In the genomic region with DNA sequence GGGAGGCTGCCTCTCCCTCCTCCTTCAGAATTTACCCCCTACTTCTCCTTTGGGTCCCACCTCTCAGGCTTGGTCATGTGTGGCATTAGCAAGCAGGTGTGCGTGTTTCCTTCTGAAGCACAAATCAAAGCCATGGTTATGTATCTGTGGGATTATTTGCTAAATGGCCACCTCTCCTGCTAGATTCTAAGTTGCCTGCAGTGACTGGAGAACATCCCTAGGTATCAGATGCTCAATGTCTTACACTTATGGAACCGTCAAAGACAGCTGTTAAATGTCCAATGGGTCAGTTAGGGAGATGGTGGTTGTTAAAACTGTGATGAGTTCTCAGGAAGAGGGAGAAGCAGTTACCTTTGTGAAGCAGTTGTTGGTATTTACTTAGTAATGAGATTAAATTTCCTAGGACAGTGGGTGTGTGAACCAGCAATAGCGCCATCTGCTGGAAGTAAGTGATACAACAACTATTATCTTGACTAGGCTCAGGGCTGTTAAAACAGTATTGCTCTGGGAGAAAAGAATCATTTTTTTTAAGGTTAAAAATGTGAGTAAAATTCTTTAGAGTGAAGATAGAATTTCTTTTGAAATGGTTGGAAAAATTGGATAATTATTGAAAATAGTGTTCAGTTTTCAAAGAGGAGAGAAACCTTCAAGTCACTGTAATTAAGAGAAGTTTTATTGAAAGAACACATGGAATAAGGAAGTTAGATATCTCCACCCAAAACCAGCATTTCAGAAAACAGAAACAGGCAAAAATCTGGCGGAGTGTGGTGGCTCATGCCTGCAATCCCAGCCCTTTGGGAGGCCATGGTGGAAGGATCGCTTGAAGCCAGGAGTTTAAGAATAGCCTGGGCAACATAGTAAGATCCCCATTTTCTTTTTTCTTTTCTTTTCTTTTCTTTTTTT, we compare ENCODE assay signal across 8 cellular contexts.
DNase-seq lines count a peak whose midpoint lies in the region; ATAC-seq, FAIRE-seq and TF ChIP-seq lines count a peak whose summit lies in the region.

No MANE protein-coding gene starts in this region.

- TF ChIP-seq CTCF in KMS-11 (conservative IDR thresholded peaks at IDR 0.05; ENCODE audit: low read depth, low read length) (peak; percentile 92), PC-3 (conservative IDR thresholded peaks at IDR 0.05; ENCODE audit: low read depth, low read length) (peak; percentile 81), kidney (IDR thresholded peaks at IDR 0.05; ENCODE audit: borderline replicate concordance, extremely low read depth, insufficient read depth) (peak; percentile 87), thoracic aorta (IDR thresholded peaks at IDR 0.05) (peak; percentile 83)

- H3K4me3 Mint-ChIP-seq in activated T-cell treated with anti-CD3 and anti-CD28 coated beads, Interleukin-2, amount 50 U/mL, for 4 hours: no peak overlapping the region
- H3K4me3 Mint-ChIP-seq in activated T-cell treated with anti-CD3 and anti-CD28 coated beads, Interleukin-2, amount 50 U/mL, for 24 hours: no peak overlapping the region
- H3K4me3 Mint-ChIP-seq in central memory CD8-positive, alpha-beta T cell: no peak overlapping the region

- H3K27me3 ChIP-seq in KMS-11 (ENCODE audit: insufficient read depth, low read depth): no peaks in the 10 kb centered on the region
- H3K27me3 ChIP-seq in PC-3 (ENCODE audit: low read length): no peaks in the 10 kb centered on the region
- H3K27me3 ChIP-seq in thoracic aorta (replicated peaks; ENCODE audit: insufficient read depth): no peaks in the 10 kb centered on the region

- no peak overlapping the region for H3K4me2 ChIP-seq in KMS-11
- H3K4me2 ChIP-seq in PC-3 (ENCODE audit: low read length): no peak overlapping the region

- H3K9me2 ChIP-seq in PC-3 (replicated peaks; ENCODE audit: low read length): no peaks in the 10 kb centered on the region

- intact Hi-C loops in PC-3 (cut with micrococcal nuclease) (loop anchor here (1.0 to 5.0 kb wide), 6 partner anchors 40 to 300 kb away; a partner anchor contains a TSS), kidney (cut with DNase I) (loop anchor here (5.0 to 10.0 kb wide), 2 partner anchors 238 to 305 kb away; no protein-coding TSS in a partner anchor)

- no peak overlapping the region for H3K27ac ChIP-seq in KMS-11
- H3K27ac ChIP-seq in PC-3 (ENCODE audit: low read length): no peak overlapping the region
- H3K27ac ChIP-seq in kidney (ENCODE audit: low read depth in 2 of 2, low read length in 2 of 2): no peak overlapping the region
- no peak overlapping the region for H3K27ac ChIP-seq in thoracic aorta

- 0 out of 2 replicates have a peak overlapping the region, but pooled peaks have one; percentile 9 for H2AFZ ChIP-seq in KMS-11 (ENCODE audit: low read depth)
- H2AFZ ChIP-seq in PC-3 (ENCODE audit: low read length): no peak overlapping the region

- no peaks in the 10 kb centered on the region for H3K36me3 Mint-ChIP-seq in activated T-cell treated with anti-CD3 and anti-CD28 coated beads, Interleukin-2, amount 50 U/mL, for 4 hours (ENCODE audit: insufficient read depth)
- no peaks in the 10 kb centered on the region for H3K36me3 Mint-ChIP-seq in activated T-cell treated with anti-CD3 and anti-CD28 coated beads, Interleukin-2, amount 50 U/mL, for 24 hours (ENCODE audit: low read depth)
- no peaks in the 10 kb centered on the region for H3K36me3 Mint-ChIP-seq in central memory CD8-positive, alpha-beta T cell (ENCODE audit: insufficient read depth)

- H3K9me3 Mint-ChIP-seq in activated T-cell treated with anti-CD3 and anti-CD28 coated beads, Interleukin-2, amount 50 U/mL, for 4 hours: no peaks in the 10 kb centered on the region
- no peaks in the 10 kb centered on the region for H3K9me3 Mint-ChIP-seq in activated T-cell treated with anti-CD3 and anti-CD28 coated beads, Interleukin-2, amount 50 U/mL, for 24 hours
- H3K9me3 Mint-ChIP-seq in central memory CD8-positive, alpha-beta T cell: no peaks in the 10 kb centered on the region

- POLR2A ChIA-PET in PC-3 (lab: Charles Lee; ENCODE audit: unreplicated experiment): no interaction called here

- CTCF ChIA-PET in PC-3 (lab: Charles Lee): interaction anchor here (1.1 kb wide), 1 partner anchor 311 kb away, joined by 3 read pairs; no protein-coding TSS in a partner anchor

- H3K79me2 ChIP-seq in KMS-11 (ENCODE audit: insufficient read depth, low read depth) (no peaks in the 10 kb centered on the region), PC-3 (ENCODE audit: low read length) (no peaks in the 10 kb centered on the region)

- peaks cover 13% of the 10 kb centered on the region for H3K4me1 Mint-ChIP-seq in activated T-cell treated with anti-CD3 and anti-CD28 coated beads, Interleukin-2, amount 50 U/mL, for 4 hours (ENCODE audit: low read depth)
- H3K4me1 Mint-ChIP-seq in activated T-cell treated with anti-CD3 and anti-CD28 coated beads, Interleukin-2, amount 50 U/mL, for 24 hours (ENCODE audit: low read depth): peaks cover 34% of the 10 kb centered on the region
- no peaks in the 10 kb centered on the region for H3K4me1 Mint-ChIP-seq in central memory CD8-positive, alpha-beta T cell

- no peaks in the 10 kb centered on the region for H3K9me3 ChIP-seq in PC-3 (ENCODE audit: low read length)
- no peaks in the 10 kb centered on the region for H3K9me3 ChIP-seq in kidney (ENCODE audit: control insufficient read depth in 1 of 2, low read length in 2 of 2)
- no peaks in the 10 kb centered on the region for H3K9me3 ChIP-seq in thoracic aorta

- no TSS peak for BruUV-seq in PC-3 (replicated peaks; lab: Mats Ljungman, UMichigan)

- H3K4me3 ChIP-seq in KMS-11 (IDR thresholded peaks at IDR 0.05; ENCODE audit: insufficient read depth, low read depth, low read length) (no peak overlapping the region), PC-3 (ENCODE audit: low read length) (no peak overlapping the region), kidney (ENCODE audit: low read length in 2 of 2) (no peak overlapping the region), thoracic aorta (no peak overlapping the region)

- peak; percentile 9 for DNase-seq in activated T-cell treated with anti-CD3 and anti-CD28 coated beads, Interleukin-2, amount 50 U/mL, for 4 hours
- DNase-seq in activated T-cell treated with anti-CD3 and anti-CD28 coated beads, Interleukin-2, amount 50 U/mL, for 24 hours: no peak
- DNase-seq in PC-3 (peak; percentile 66), kidney (no peak), thoracic aorta (ENCODE audit: low spot score) (no peak)
- DNase-seq in central memory CD8-positive, alpha-beta T cell (ENCODE audit: low spot score in 2 of 2): no peak

- H4K20me1 ChIP-seq in KMS-11 (ENCODE audit: insufficient read depth): no peaks in the 10 kb centered on the region
- no peaks in the 10 kb centered on the region for H4K20me1 ChIP-seq in PC-3 (ENCODE audit: low read length)

- H3F3A ChIP-seq in PC-3 (ENCODE audit: low read length, unreplicated experiment): no peaks in the 10 kb centered on the region

- peaks cover 15% of the 10 kb centered on the region for H3K4me1 ChIP-seq in KMS-11 (ENCODE audit: low read depth, poor library complexity, severe bottlenecking)
- H3K4me1 ChIP-seq in PC-3 (ENCODE audit: insufficient read depth, low read length): peaks cover 4% of the 10 kb centered on the region; the same call in 1 of the 2 replicates
- H3K4me1 ChIP-seq in kidney (ENCODE audit: control insufficient read depth in 1 of 2, insufficient read depth in 1 of 2, low read depth in 1 of 2, low read length in 2 of 2): peaks cover 9 to 12% of the 10 kb centered on the region in 2 donors
- no peaks in the 10 kb centered on the region for H3K4me1 ChIP-seq in thoracic aorta (ENCODE audit: control insufficient read depth in 1 of 2, low read depth in 2 of 2)

- peak; percentile 99 for FAIRE-seq in kidney (lab: Jason Lieb, UNC)

- peaks cover 5% of the 10 kb centered on the region for H3K27me3 Mint-ChIP-seq in activated T-cell treated with anti-CD3 and anti-CD28 coated beads, Interleukin-2, amount 50 U/mL, for 4 hours (ENCODE audit: low read depth)
- peaks cover 13% of the 10 kb centered on the region for H3K27me3 Mint-ChIP-seq in activated T-cell treated with anti-CD3 and anti-CD28 coated beads, Interleukin-2, amount 50 U/mL, for 24 hours
- no peaks in the 10 kb centered on the region for H3K27me3 Mint-ChIP-seq in central memory CD8-positive, alpha-beta T cell

- H3K9ac ChIP-seq in KMS-11 (no peak overlapping the region), PC-3 (ENCODE audit: low read length) (no peak overlapping the region), kidney (ENCODE audit: low read length in 2 of 2) (no peak overlapping the region)

- ATAC-seq in activated T-cell treated with anti-CD3 and anti-CD28 coated beads, Interleukin-2, amount 50 U/mL, for 4 hours: peak; percentile 61 to 76
- ATAC-seq in GM21619 (IDR thresholded peaks at IDR 0.05; ENCODE audit: unreplicated experiment): peak; percentile 76
- ATAC-seq in PC-3: peak; percentile 75
- ATAC-seq in central memory CD8-positive, alpha-beta T cell (replicated peaks; ENCODE audit: extremely low read depth, poor library complexity, severe bottlenecking): peak; percentile 34
- ATAC-seq in thoracic aorta (ENCODE audit: insufficient number of reproducible peaks, low FRiP score, low read depth): no peak

- no peaks in the 10 kb centered on the region for H3K36me3 ChIP-seq in KMS-11 (ENCODE audit: insufficient read depth)
- H3K36me3 ChIP-seq in PC-3 (ENCODE audit: low read depth, low read length): no peaks in the 10 kb centered on the region
- no peaks in the 10 kb centered on the region for H3K36me3 ChIP-seq in kidney (ENCODE audit: control insufficient read depth in 1 of 2, insufficient read depth in 2 of 2, low read length in 2 of 2)
- H3K36me3 ChIP-seq in thoracic aorta: no peaks in the 10 kb centered on the region

- H3K27ac Mint-ChIP-seq in activated T-cell treated with anti-CD3 and anti-CD28 coated beads, Interleukin-2, amount 50 U/mL, for 24 hours: no peak overlapping the region
- H3K27ac Mint-ChIP-seq in central memory CD8-positive, alpha-beta T cell (ENCODE audit: low read depth): no peak overlapping the region

Comparison
In these comparisons a context has a peak if more than half of its experiments do, and no peak if none do; other contexts are left out.
1. DNase-seq: peak in activated T-cell treated with anti-CD3 and anti-CD28 coated beads, Interleukin-2, amount 50 U/mL, for 4 hours (single experiment) and PC-3 (single experiment); none in activated T-cell treated with anti-CD3 and anti-CD28 coated beads, Interleukin-2, amount 50 U/mL, for 24 hours (single experiment), central memory CD8-positive, alpha-beta T cell (0 of 2), kidney (single experiment) and thoracic aorta (single experiment).
2. Peak in every context shown above with its lines, with median percentiles within 50 percentile points of each other: CTCF ChIP-seq.